Comparison of ENCODE assay signal across 8 cellular contexts in the genomic region with DNA sequence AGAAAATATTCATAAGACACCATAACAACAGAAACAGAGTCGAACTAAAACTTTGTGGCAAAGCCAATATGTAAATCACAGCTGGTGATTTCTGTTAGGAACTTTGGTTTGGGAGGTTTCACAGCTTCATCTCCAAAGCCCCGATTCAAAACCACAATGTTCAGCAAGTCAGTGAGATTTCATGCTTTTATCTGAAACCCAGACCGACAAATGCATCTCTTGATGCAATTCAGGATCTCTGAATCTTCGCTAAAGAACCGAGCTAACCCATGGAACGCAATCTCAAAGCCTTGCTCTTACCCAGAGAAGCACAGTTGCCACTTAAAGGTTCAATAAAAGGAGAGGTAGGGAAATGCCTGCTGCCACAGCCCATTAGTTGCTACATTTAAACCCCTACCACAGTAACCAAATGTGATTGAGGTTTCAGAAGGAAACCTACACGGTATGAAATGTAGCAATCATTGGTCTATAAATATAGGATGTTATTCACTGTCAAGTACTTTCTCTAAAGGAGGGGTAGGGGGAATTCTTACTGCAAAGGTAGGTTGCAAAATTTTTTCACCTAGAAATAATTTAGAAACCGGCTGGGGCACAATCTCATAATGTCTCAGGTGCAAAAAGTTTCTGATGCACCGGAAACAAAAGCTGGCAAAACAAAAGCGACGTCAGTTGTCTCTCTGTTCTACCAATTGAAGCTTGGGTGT.
A peak's percentile ranks its signal among the peaks of the same experiment; 100 is the strongest.
DNase-seq lines count a peak whose midpoint lies in the region; ATAC-seq and TF ChIP-seq lines count a peak whose summit lies in the region.
"Had no signal": no experiment of that assay in that cellular context is flagged by ENCODE, and none has a peak within 500 bp of the region (broad histone marks: within the 10 kb centered on the region; RNA-seq: fewer than 3 reads in every experiment).

No MANE protein-coding gene starts in this region.

- no peaks in the 10 kb centered on the region for H3K36me3 Mint-ChIP-seq in T-helper 1 cell treated with Interleukin-12 subunit alpha and Interleukin-12 subunit beta and Interleukin-4 antibody, amounts not matched to agents 30 μg/mL and 1 μg/mL, for 36 hours (ENCODE audit: low read depth)

- peaks cover 20% of the 10 kb centered on the region for H3K4me1 Mint-ChIP-seq in T-helper 1 cell treated with Interleukin-12 subunit alpha and Interleukin-12 subunit beta and Interleukin-4 antibody, amounts not matched to agents 30 μg/mL and 1 μg/mL, for 36 hours (ENCODE audit: low read depth)

- peak overlapping the region; percentile 27 for H3K4me3 ChIP-seq in retinal pigment epithelial cell (ENCODE audit: low read length)

- peaks cover 3% of the 10 kb centered on the region for H3K9me3 Mint-ChIP-seq in T-helper 1 cell treated with Interleukin-12 subunit alpha and Interleukin-12 subunit beta and Interleukin-4 antibody, amounts not matched to agents 30 μg/mL and 1 μg/mL, for 36 hours

- peak overlapping the region; percentile 45 for H3K27ac Mint-ChIP-seq in T-helper 1 cell treated with Interleukin-12 subunit alpha and Interleukin-12 subunit beta and Interleukin-4 antibody, amounts not matched to agents 30 μg/mL and 1 μg/mL, for 36 hours

- peak overlapping the region; percentile 58 for H3K4me3 Mint-ChIP-seq in T-helper 1 cell treated with Interleukin-12 subunit alpha and Interleukin-12 subunit beta and Interleukin-4 antibody, amounts not matched to agents 30 μg/mL and 1 μg/mL, for 36 hours

- no peak for DNase-seq in retinal pigment epithelial cell (ENCODE audit: low read depth)
- no peak for DNase-seq in NCI-H1105 treated with DMSO at 0.1 percent for 48 hours (lab: John Stamatoyannopoulos, UW)
- DNase-seq in D341Med (ENCODE audit: low spot score), result no peak
- DNase-seq in effector CD8-positive, alpha-beta T cell (lab: John Stamatoyannopoulos, UW), result no peak
- DNase-seq: foreskin fibroblast had no signal

- H3K27me3 Mint-ChIP-seq in T-helper 1 cell treated with Interleukin-12 subunit alpha and Interleukin-12 subunit beta and Interleukin-4 antibody, amounts not matched to agents 30 μg/mL and 1 μg/mL, for 36 hours (ENCODE audit: low read depth), result peaks cover 55% of the 10 kb centered on the region

- ATAC-seq in GM19043 (IDR thresholded peaks at IDR 0.05; ENCODE audit: low read depth, unreplicated experiment) (peak; percentile 44), HG02763 (IDR thresholded peaks at IDR 0.05; ENCODE audit: unreplicated experiment) (peak; percentile 53)

- TF ChIP-seq CTCF in retinal pigment epithelial cell (conservative IDR thresholded peaks at IDR 0.05; ENCODE audit: low read depth, low read length), result no peak
